ENCODE assay signal across 19 cellular contexts in genomic region chr4:126346654-126347053, GRCh38.
DNase-seq lines count a peak whose midpoint lies in the region; ATAC-seq, FAIRE-seq and TF ChIP-seq lines count a peak whose summit lies in the region.
"Had no signal": no experiment of that assay in that cellular context is flagged by ENCODE, and none has a peak within 500 bp of the region (broad histone marks: within the 10 kb centered on the region; RNA-seq: fewer than 3 reads in every experiment).

No MANE protein-coding gene starts in this region.

- ATAC-seq in IMR-90 (ENCODE audit: low read depth) (no peak), K562 (no peak), GM18502 (IDR thresholded peaks at IDR 0.05; ENCODE audit: poor library complexity, unreplicated experiment) (no peak)
- ATAC-seq: CD8-positive, alpha-beta T cell; GM23338; HCT116 had no signal

- H3K79me1 ChIP-seq in IMR-90 (ENCODE audit: low read depth in 1 of 2, low read length in 2 of 2), result no peaks in the 10 kb centered on the region

- dilution Hi-C loops in IMR-90 (cut with HindIII; ENCODE audit: low sequenced_read_pairs, unreplicated experiment), result no loop called here

- no peak overlapping the region for H2BK15ac ChIP-seq in IMR-90 (ENCODE audit: low read depth, low read length)

- H2AK5ac ChIP-seq in IMR-90 (ENCODE audit: low read depth, low read length), result no peak overlapping the region

- peaks cover 3% of the 10 kb centered on the region; the same call in 1 of the 2 replicates for H3K9me1 ChIP-seq in IMR-90 (ENCODE audit: insufficient read depth, low read length)
- no peaks in the 10 kb centered on the region for H3K9me1 ChIP-seq in K562 (ENCODE audit: control insufficient read depth, insufficient read depth, low read length)

- WGBS in IMR-90 (ENCODE audit: extremely low coverage in 2 of 2, insufficient read length in 1 of 2), 2 experiments, result no CpG with 5 or more reads among the region's 2 CpGs
- 50% methylated on average over 2 of the region's 2 CpGs for WGBS in SK-N-SH (ENCODE audit: low lambda C conversion rate)
- WGBS in K562 (ENCODE audit: insufficient coverage, low coverage, missing lambda C conversion rate), result 0% methylated on average over 2 of the region's 2 CpGs

- H3K4me2 ChIP-seq in IMR-90 (ENCODE audit: low read depth, low read length) (no peak overlapping the region), SK-N-SH (no peak overlapping the region), K562 (ENCODE audit: insufficient read depth, low read length) (no peak overlapping the region)
- H3K4me2 ChIP-seq: BLaER1, GM23338 had no signal

- BruUV-seq in IMR-90 (replicated peaks; lab: Mats Ljungman, UMichigan) (no TSS peak), K562 (replicated peaks; lab: Mats Ljungman, UMichigan) (no TSS peak)

- H3K9me3 ChIP-seq in IMR-90 (ENCODE audit: control insufficient read depth, insufficient read depth, low read length) (no peaks in the 10 kb centered on the region), SK-N-SH (no peaks in the 10 kb centered on the region), K562 (replicated peaks; ENCODE audit: control insufficient read depth, insufficient read depth, low read depth, low read length) (no peaks in the 10 kb centered on the region)
- H3K9me3 ChIP-seq: BLaER1, Caco-2 had no signal

- DNase-seq in IMR-90, result no peak
- peak; percentile 24 for DNase-seq in SK-N-SH
- DNase-seq in K562 (ENCODE audit: extremely low read depth in 1 of 4, low spot score in 3 of 4), result no peak
- no peak for DNase-seq in NCI-H2029 (lab: John Stamatoyannopoulos, UW)
- no peak for DNase-seq in activated gamma-delta T cell treated with Interleukin-2 at 50 U/mL for 16 hours
- DNase-seq: Caco-2; CD4-positive, CD25-positive, alpha-beta regulatory T cell; CD8-positive, alpha-beta T cell; DMS153; DND-41; H9 had no signal

- H3K18ac ChIP-seq in IMR-90 (ENCODE audit: low read depth, low read length), result no peak overlapping the region

- no peak overlapping the region for H3K56ac ChIP-seq in IMR-90 (ENCODE audit: extremely low read depth, insufficient read depth, low read length)

- FAIRE-seq in K562 (lab: Jason Lieb, UNC), result no peak
- FAIRE-seq: GM12892, GM19239 had no signal

- TF ChIP-seq CTCF in IMR-90 (conservative IDR thresholded peaks at IDR 0.05; ENCODE audit: low read depth, low read length) (no peak), SK-N-SH (IDR thresholded peaks at IDR 0.05) (no peak), K562 (IDR thresholded peaks at IDR 0.05 in 2 of 3, conservative IDR thresholded peaks at IDR 0.05 in 1 of 3; ENCODE audit: insufficient read depth in 2 of 3, low read depth in 1 of 3, low read length in 3 of 3) (no peak)

- H2AK9ac ChIP-seq in IMR-90 (replicated peaks; ENCODE audit: low read depth, low read length, poor library complexity), result no peak overlapping the region

- CTCF ChIA-PET in IMR-90 (lab: Yijun Ruan, JAX) (no interaction called here), SK-N-SH (lab: Yijun Ruan, JAX) (interaction anchor here (0.8 kb wide), 1 partner anchor 257 kb away, joined by 5 read pairs; no protein-coding TSS in a partner anchor), K562 (lab: Yijun Ruan, JAX; ENCODE audit: low intra/inter-chr PET ratio) (no interaction called here)

- H4K20me1 ChIP-seq in IMR-90 (ENCODE audit: insufficient read depth, low read length), result no peaks in the 10 kb centered on the region
- H4K20me1 ChIP-seq in SK-N-SH (ENCODE audit: insufficient read depth), result no peaks in the 10 kb centered on the region
- H4K20me1 ChIP-seq in K562 (replicated peaks; ENCODE audit: control insufficient read depth, insufficient read depth, low read length), result no peaks in the 10 kb centered on the region
- H4K20me1 ChIP-seq: BLaER1 had no signal

- no peak overlapping the region for H3K27ac ChIP-seq in IMR-90 (ENCODE audit: insufficient read depth, low read length)
- no peak overlapping the region; a peak in 1 of 4 replicates for H3K27ac ChIP-seq in SK-N-SH (ENCODE audit: low read depth in 2 of 2, low read length in 1 of 2)
- H3K27ac ChIP-seq in K562 (ENCODE audit: extremely low read depth, low read depth, low read length), result no peak overlapping the region
- H3K27ac ChIP-seq: 22Rv1, BLaER1, C4-2B had no signal

- TF ChIP-seq RAD21 in IMR-90 (IDR thresholded peaks at IDR 0.05; ENCODE audit: low read length), result no peak
- TF ChIP-seq RAD21 in SK-N-SH (IDR thresholded peaks at IDR 0.05; ENCODE audit: low read length), result no peak
- no peak for TF ChIP-seq RAD21 in K562 (CRISPR knock-in tag; conservative IDR thresholded peaks at IDR 0.05 in 1 of 2, IDR thresholded peaks at IDR 0.05 in 1 of 2)

- no peak overlapping the region for H4K8ac ChIP-seq in IMR-90 (ENCODE audit: low read depth in 2 of 2, low read length in 2 of 2)

- TF ChIP-seq POLR2A in IMR-90 (IDR thresholded peaks at IDR 0.05; ENCODE audit: low read depth, low read length), result no peak
- no peak for TF ChIP-seq POLR2A in K562 (conservative IDR thresholded peaks at IDR 0.05)

- no peak overlapping the region for H3K4me3 ChIP-seq in IMR-90 (ENCODE audit: insufficient read depth, low read depth, low read length)
- H3K4me3 ChIP-seq in SK-N-SH (ENCODE audit: low read depth in 2 of 2, low read length in 1 of 2), result no peak overlapping the region
- no peak overlapping the region for H3K4me3 ChIP-seq in K562
- H3K4me3 ChIP-seq: BLaER1, GM23338 had no signal

- H2BK20ac ChIP-seq in IMR-90 (ENCODE audit: low read depth, low read length), result no peak overlapping the region

- no peaks in the 10 kb centered on the region for H3F3A ChIP-seq in SK-N-SH (replicated peaks; ENCODE audit: insufficient read depth)

- no peak overlapping the region for H4K5ac ChIP-seq in IMR-90 (ENCODE audit: low read depth, low read length)

- intact Hi-C loops in IMR-90 (cut with micrococcal nuclease) (loop anchor here (1.0 to 5.0 kb wide), 2 partner anchors 14 to 34 kb away; no protein-coding TSS in a partner anchor), K562 (cut with micrococcal nuclease) (no loop called here)

- H3K79me2 ChIP-seq in SK-N-SH (ENCODE audit: insufficient read depth) (no peaks in the 10 kb centered on the region), K562 (ENCODE audit: control insufficient read depth, insufficient read depth, low read length) (no peaks in the 10 kb centered on the region)

- TF ChIP-seq EP300 in SK-N-SH (IDR thresholded peaks at IDR 0.05; ENCODE audit: borderline replicate concordance in 1 of 2, low read depth in 1 of 2, low read length in 1 of 2), result no peak
- no peak for TF ChIP-seq EP300 in K562 (IDR thresholded peaks at IDR 0.05; ENCODE audit: low read length)

- H2BK120ac ChIP-seq in IMR-90 (ENCODE audit: low read depth, low read length), result no peak overlapping the region

- no peaks in the 10 kb centered on the region for H3K9me2 ChIP-seq in SK-N-SH

- H3K14ac ChIP-seq in IMR-90 (replicated peaks; ENCODE audit: low read depth, low read length), result no peak overlapping the region

- POLR2A ChIA-PET in IMR-90 (lab: Charles Lee; ENCODE audit: unreplicated experiment), result no interaction called here
- POLR2A ChIA-PET in SK-N-SH (lab: Yijun Ruan, JAX), result no interaction called here
- POLR2A ChIA-PET in K562 (lab: Yijun Ruan, JAX), result no interaction called here

- H3K9ac ChIP-seq in IMR-90 (ENCODE audit: low read depth, low read length), result no peak overlapping the region
- no peak overlapping the region for H3K9ac ChIP-seq in SK-N-SH
- H3K9ac ChIP-seq in K562 (ENCODE audit: insufficient read depth in 1 of 2, low read depth in 2 of 2, low read length in 2 of 2), result no peak overlapping the region
- H3K9ac ChIP-seq: BLaER1 had no signal

- no peaks in the 10 kb centered on the region for H3K27me3 ChIP-seq in IMR-90 (ENCODE audit: control insufficient read depth, insufficient read depth, low read length)
- no peaks in the 10 kb centered on the region for H3K27me3 ChIP-seq in SK-N-SH (ENCODE audit: insufficient read depth)
- H3K27me3 ChIP-seq in K562 (ENCODE audit: control insufficient read depth in 2 of 2, insufficient read depth in 2 of 2, low read length in 2 of 2), result no peaks in the 10 kb centered on the region; a peak in 1 of 5 replicates
- H3K27me3 ChIP-seq: BLaER1 had no signal

- H3K36me3 ChIP-seq in IMR-90 (ENCODE audit: control insufficient read depth, insufficient read depth, low read length), result no peaks in the 10 kb centered on the region
- H3K36me3 ChIP-seq in SK-N-SH (replicated peaks in 1 of 2; ENCODE audit: control insufficient read depth in 1 of 2, insufficient read depth in 2 of 2, low read length in 1 of 2), result no peaks in the 10 kb centered on the region
- no peaks in the 10 kb centered on the region for H3K36me3 ChIP-seq in K562 (ENCODE audit: control insufficient read depth, insufficient read depth, low read length)
- H3K36me3 ChIP-seq: BLaER1 had no signal

- H2AFZ ChIP-seq in IMR-90 (replicated peaks; ENCODE audit: low read length, poor library complexity) (no peak overlapping the region), SK-N-SH (ENCODE audit: low read depth) (no peak overlapping the region), K562 (ENCODE audit: low read depth, low read length) (no peak overlapping the region)
- H2AFZ ChIP-seq: GM23338 had no signal

- no peak overlapping the region for H3K4ac ChIP-seq in IMR-90 (ENCODE audit: low read depth, low read length)

- H3K4me1 ChIP-seq in IMR-90 (ENCODE audit: control insufficient read depth, insufficient read depth, low read length) (no peaks in the 10 kb centered on the region), SK-N-SH (ENCODE audit: control insufficient read depth in 1 of 2, insufficient read depth in 2 of 2, low read depth in 1 of 2, low read length in 1 of 2) (no peaks in the 10 kb centered on the region; a peak in 1 of 4 replicates), K562 (replicated peaks in 1 of 2; ENCODE audit: control insufficient read depth in 2 of 2, insufficient read depth in 2 of 2, low read length in 2 of 2) (peaks cover 0 to 3% of the 10 kb centered on the region in 2 experiments; a peak in 2 of 5 replicates)
- H3K4me1 ChIP-seq: BLaER1, Caco-2 had no signal

- in situ Hi-C loops in IMR-90 (cut with MboI; ENCODE audit: low sequenced_read_pairs), result no loop called here
- in situ Hi-C loops in K562 (cut with MboI), result no loop called here

- no peak overlapping the region for H2BK5ac ChIP-seq in IMR-90 (ENCODE audit: low read depth, low read length, poor library complexity, severe bottlenecking)

- no peak overlapping the region for H3K23ac ChIP-seq in IMR-90 (ENCODE audit: low read depth, low read length)

- no peak overlapping the region for H4K91ac ChIP-seq in IMR-90 (ENCODE audit: insufficient read depth, low read depth, low read length)

TF ChIP-seq in IMR-90, 13 proteins besides CTCF, POLR2A, EP300 and RAD21:
- TF ChIP-seq SMC3 (IDR thresholded peaks at IDR 0.05; ENCODE audit: low read depth, low read length) (no peak), CEBPB (IDR thresholded peaks at IDR 0.05; ENCODE audit: low read depth, low read length) (peak; percentile 48)

TF ChIP-seq in SK-N-SH, 30 proteins besides CTCF, POLR2A, EP300 and RAD21 (continues in another document):
- TF ChIP-seq GABPA (IDR thresholded peaks at IDR 0.05; ENCODE audit: low read depth) (no peak), FOSL2 (IDR thresholded peaks at IDR 0.05; ENCODE audit: borderline replicate concordance, low read depth) (no peak), YY1 (IDR thresholded peaks at IDR 0.05; ENCODE audit: low read depth) (no peak)

TF ChIP-seq in K562, 482 proteins besides CTCF, POLR2A, EP300 and RAD21:
- TF ChIP-seq SETDB1 (IDR thresholded peaks at IDR 0.05; ENCODE audit: low read length) (no peak), CEBPB (tag; IDR thresholded peaks at IDR 0.05) (peak; percentile 62)
